In genomic region chr13:34176636-34177035, GRCh38 we compare ENCODE assay signal across 17 cellular contexts.
"Had no signal": no experiment of that assay in that cellular context is flagged by ENCODE, and none has a peak within 500 bp of the region (broad histone marks: within the 10 kb centered on the region; RNA-seq: fewer than 3 reads in every experiment).

No MANE protein-coding gene starts in this region.

- H3K4me3 ChIP-seq: esophagus squamous epithelium, heart right ventricle, left lung, lower lobe of right lung, right atrium auricular region, sigmoid colon had no signal

- H3K9me3 ChIP-seq: esophagus squamous epithelium, heart right ventricle, left lung, lower lobe of right lung, right atrium auricular region, sigmoid colon had no signal

- H3K27me3 ChIP-seq: heart right ventricle, left lung, right atrium auricular region, sigmoid colon had no signal

- FAIRE-seq: colon, small intestine, urothelium cell line had no signal

- H3K4me1 ChIP-seq: esophagus squamous epithelium, heart right ventricle, left lung, lower lobe of right lung, right atrium auricular region had no signal

- H3K36me3 ChIP-seq: esophagus squamous epithelium, heart right ventricle, left lung, lower lobe of right lung, right atrium auricular region, sigmoid colon had no signal

- DNase-seq: cerebellar nuclear complex; effector memory CD8-positive, alpha-beta T cell; esophagus squamous epithelium; foreskin fibroblast; heart right ventricle; islet precursor cell; left lung; lower lobe of right lung; mesenchymal stem cell; midbrain; sigmoid colon; small intestine; stimulated activated CD4-positive, alpha-beta T cell treated with anti-CD3 and anti-CD28 coated beads, Interleukin-2, amount 100 ng/mL, for 48 hours; stimulated activated naive CD4-positive, alpha-beta T cell treated with Interleukin-2 at 50 U/mL for 16 hours had no signal

- H3K27ac ChIP-seq: esophagus squamous epithelium, heart right ventricle, left lung, lower lobe of right lung, right atrium auricular region had no signal
